Comparison of ENCODE assay signal across 21 cellular contexts in genomic region chr1:101365881-101366280, GRCh38.
A peak's percentile ranks its signal among the peaks of the same experiment; 100 is the strongest.
DNase-seq lines count a peak whose midpoint lies in the region; FAIRE-seq and TF ChIP-seq lines count a peak whose summit lies in the region.
"Had no signal": no experiment of that assay in that cellular context is flagged by ENCODE, and none has a peak within 500 bp of the region (broad histone marks: within the 10 kb centered on the region; RNA-seq: fewer than 3 reads in every experiment).

No MANE protein-coding gene starts in this region.

- H3K79me2 ChIP-seq in endothelial cell of umbilical vein (ENCODE audit: control insufficient read depth, insufficient read depth, low read length) (no peaks in the 10 kb centered on the region), osteoblast (ENCODE audit: insufficient read depth, low read length) (no peaks in the 10 kb centered on the region)

- H3K9me1 ChIP-seq in endothelial cell of umbilical vein (replicated peaks; ENCODE audit: control insufficient read depth, extremely low read depth, insufficient read depth, low read length): no peaks in the 10 kb centered on the region

- H3K27ac ChIP-seq in BLaER1 (no peak overlapping the region), KOPT-K1 (ENCODE audit: low read depth, low read length, poor library complexity, severe bottlenecking) (peak overlapping the region; percentile 82), endothelial cell of umbilical vein (ENCODE audit: insufficient read depth, low read depth, low read length) (no peak overlapping the region), osteoblast (ENCODE audit: low read depth, low read length) (peak overlapping the region; percentile 61), vagina (no peak overlapping the region)
- H3K27ac ChIP-seq: KMS-11 had no signal

- CTCF ChIA-PET in endothelial cell of umbilical vein (lab: Charles Lee): interaction anchor here (1.2 to 4.0 kb wide), 4 partner anchors 8 to 77 kb away, joined by 4 to 25 read pairs (median 14); no protein-coding TSS in a partner anchor

- dilution Hi-C loops in endothelial cell of umbilical vein (cut with MboI; ENCODE audit: extremely low pct_ligation_motif_present, low sequenced_read_pairs): no loop called here

- H3K4me3 ChIP-seq in BLaER1 (no peak overlapping the region), endothelial cell of umbilical vein (replicated peaks in 1 of 3; ENCODE audit: insufficient read depth in 1 of 3, low read depth in 1 of 3, low read length in 3 of 3) (no peak overlapping the region), osteoblast (ENCODE audit: insufficient read depth, low read length) (no peak overlapping the region), lower leg skin (ENCODE audit: low read depth, poor library complexity, severe bottlenecking) (no peak overlapping the region), vagina (no peak overlapping the region)
- H3K4me3 ChIP-seq: MG63 had no signal

- no peaks in the 10 kb centered on the region for H3K36me3 Mint-ChIP-seq in activated CD4-positive, alpha-beta T cell treated with anti-CD3 and anti-CD28 coated beads, Interleukin-2, amount 10 ng/mL, durations not matched to agents 24 days and 14 days (ENCODE audit: low read depth)
- H3K36me3 Mint-ChIP-seq: CD4-positive, alpha-beta memory T cell had no signal

- H3K27ac Mint-ChIP-seq in activated CD4-positive, alpha-beta T cell treated with anti-CD3 and anti-CD28 coated beads, Interleukin-2, amount 10 ng/mL, durations not matched to agents 24 days and 14 days: no peak overlapping the region

- H3K9me3 ChIP-seq in BLaER1 (peaks cover 40% of the 10 kb centered on the region), KOPT-K1 (ENCODE audit: insufficient read depth, low read length, poor library complexity, severe bottlenecking) (peaks cover 17% of the 10 kb centered on the region), endothelial cell of umbilical vein (replicated peaks; ENCODE audit: control insufficient read depth, insufficient read depth, low read length) (no peaks in the 10 kb centered on the region), osteoblast (ENCODE audit: low read depth, low read length) (no peaks in the 10 kb centered on the region), vagina (no peaks in the 10 kb centered on the region)
- H3K9me3 ChIP-seq: BE2C, MG63 had no signal

- FAIRE-seq in endothelial cell of umbilical vein (lab: Jason Lieb, UNC): no peak
- FAIRE-seq: D721Med, H54, HepG2 had no signal

- BruUV-seq in endothelial cell of umbilical vein (replicated peaks; lab: Mats Ljungman, UMichigan): no TSS peak

- intact Hi-C loops in endothelial cell of umbilical vein (cut with micrococcal nuclease): loop anchor here (2.0 kb wide), 1 partner anchor 45 kb away; no protein-coding TSS in a partner anchor
- intact Hi-C loops in activated CD4-positive, alpha-beta T cell treated with anti-CD3 and anti-CD28 coated beads, Interleukin-2, amount 10 ng/mL, durations not matched to agents 24 days and 14 days (cut with micrococcal nuclease): no loop called here
- intact Hi-C loops in lower leg skin (cut with DNase I; ENCODE audit: low total_unique reads): no loop called here
- intact Hi-C loops in vagina (cut with DNase I): no loop called here

- H3K36me3 ChIP-seq in BLaER1 (no peaks in the 10 kb centered on the region), KOPT-K1 (ENCODE audit: insufficient read depth, low read length) (no peaks in the 10 kb centered on the region), endothelial cell of umbilical vein (ENCODE audit: control insufficient read depth in 2 of 2, extremely low read depth in 1 of 2, insufficient read depth in 2 of 2, low read length in 2 of 2) (no peaks in the 10 kb centered on the region), osteoblast (ENCODE audit: insufficient read depth, low read length) (no peaks in the 10 kb centered on the region), vagina (no peaks in the 10 kb centered on the region)
- H3K36me3 ChIP-seq: BE2C, MG63 had no signal

- H3K27me3 Mint-ChIP-seq in activated CD4-positive, alpha-beta T cell treated with anti-CD3 and anti-CD28 coated beads, Interleukin-2, amount 10 ng/mL, durations not matched to agents 24 days and 14 days: peaks cover 17% of the 10 kb centered on the region
- H3K27me3 Mint-ChIP-seq: CD4-positive, alpha-beta memory T cell had no signal

- H3K4me1 Mint-ChIP-seq in activated CD4-positive, alpha-beta T cell treated with anti-CD3 and anti-CD28 coated beads, Interleukin-2, amount 10 ng/mL, durations not matched to agents 24 days and 14 days: peaks cover 4% of the 10 kb centered on the region

- H3K27me3 ChIP-seq in BLaER1: no peaks in the 10 kb centered on the region
- no peaks in the 10 kb centered on the region for H3K27me3 ChIP-seq in endothelial cell of umbilical vein (ENCODE audit: control insufficient read depth in 2 of 2, insufficient read depth in 2 of 2, low read length in 2 of 2)
- H3K27me3 ChIP-seq in osteoblast (ENCODE audit: insufficient read depth, low read length): no peaks in the 10 kb centered on the region
- H3K27me3 ChIP-seq in vagina: no peaks in the 10 kb centered on the region
- H3K27me3 ChIP-seq: BE2C, MG63 had no signal

- H3K4me3 Mint-ChIP-seq in activated CD4-positive, alpha-beta T cell treated with anti-CD3 and anti-CD28 coated beads, Interleukin-2, amount 10 ng/mL, durations not matched to agents 24 days and 14 days: no peak overlapping the region
- H3K4me3 Mint-ChIP-seq: CD4-positive, alpha-beta memory T cell had no signal

- H3K4me1 ChIP-seq in BLaER1 (peaks cover 7% of the 10 kb centered on the region), endothelial cell of umbilical vein (ENCODE audit: control insufficient read depth, extremely low read depth, insufficient read depth, low read length) (peaks cover 16% of the 10 kb centered on the region), osteoblast (ENCODE audit: insufficient read depth, low read length) (peaks cover 22% of the 10 kb centered on the region), vagina (peaks cover 7% of the 10 kb centered on the region)

- H3K4me2 ChIP-seq in BLaER1 (peak overlapping the region; percentile 3; the same call in 1 of the 2 replicates), endothelial cell of umbilical vein (ENCODE audit: insufficient read depth, low read length) (peak overlapping the region; percentile 10), osteoblast (ENCODE audit: insufficient read depth, low read length) (peak overlapping the region; percentile 32)
- H3K4me2 ChIP-seq: KMS-11 had no signal

- no peaks in the 10 kb centered on the region for H4K20me1 ChIP-seq in BLaER1
- no peaks in the 10 kb centered on the region for H4K20me1 ChIP-seq in endothelial cell of umbilical vein (replicated peaks; ENCODE audit: control insufficient read depth, extremely low read depth, insufficient read depth, low read length)
- no peaks in the 10 kb centered on the region for H4K20me1 ChIP-seq in osteoblast (ENCODE audit: insufficient read depth, low read length)

- 83 to 88% methylated on average over 2 of the region's 2 CpGs for WGBS in lower leg skin, 2 donors

- no peak for TF ChIP-seq POLR2A in endothelial cell of umbilical vein (IDR thresholded peaks at IDR 0.05; ENCODE audit: low read depth, low read length)
- TF ChIP-seq POLR2A in lower leg skin (IDR thresholded peaks at IDR 0.05): no peak
- TF ChIP-seq POLR2A in vagina (IDR thresholded peaks at IDR 0.05): no peak

- H3K9ac ChIP-seq in BLaER1: no peak overlapping the region
- H3K9ac ChIP-seq in endothelial cell of umbilical vein (replicated peaks; ENCODE audit: extremely low read depth, insufficient read depth, low read length): no peak overlapping the region
- H3K9ac ChIP-seq: KMS-11 had no signal

- no peak for DNase-seq in endothelial cell of umbilical vein (ENCODE audit: low read depth, low spot score)
- DNase-seq in osteoblast (ENCODE audit: insufficient read length, low spot score, missing footprints): peak; percentile 48
- DNase-seq in activated CD4-positive, alpha-beta T cell treated with anti-CD3 and anti-CD28 coated beads, Interleukin-2, amount 10 ng/mL, durations not matched to agents 24 days and 14 days: no peak
- DNase-seq in foreskin melanocyte: no peak
- DNase-seq in lower leg skin (ENCODE audit: low spot score in 2 of 2): no peak
- DNase-seq in vagina (ENCODE audit: extremely low spot score in 2 of 2): no peak
- DNase-seq: 8988T; BE2C; CD4-positive, alpha-beta memory T cell; DMS79 treated with DMSO at 0.1 percent for 48 hours; GDM1; NCI-H1092 treated with DMSO at 0.1 percent for 48 hours; NCI-H1694; NCI-H510A treated with DMSO at 0.1 percent for 48 hours had no signal

- no peak for TF ChIP-seq CTCF in endothelial cell of umbilical vein (IDR thresholded peaks at IDR 0.05; ENCODE audit: extremely low read depth in 1 of 2, insufficient read depth in 1 of 2, low read depth in 1 of 2, low read length in 2 of 2)
- TF ChIP-seq CTCF in osteoblast (IDR thresholded peaks at IDR 0.05; ENCODE audit: extremely low read depth, low read depth, low read length): no peak
- TF ChIP-seq CTCF in lower leg skin (IDR thresholded peaks at IDR 0.05): no peak
- no peak for TF ChIP-seq CTCF in vagina (IDR thresholded peaks at IDR 0.05)

- POLR2A ChIA-PET in endothelial cell of umbilical vein (lab: Charles Lee): no interaction called here

- H3K9me3 Mint-ChIP-seq in activated CD4-positive, alpha-beta T cell treated with anti-CD3 and anti-CD28 coated beads, Interleukin-2, amount 10 ng/mL, durations not matched to agents 24 days and 14 days: peaks cover 4% of the 10 kb centered on the region
- H3K9me3 Mint-ChIP-seq: CD4-positive, alpha-beta memory T cell had no signal

- H2AFZ ChIP-seq in endothelial cell of umbilical vein (ENCODE audit: low read depth, low read length) (no peak overlapping the region), osteoblast (ENCODE audit: low read length) (no peak overlapping the region)

TF ChIP-seq in endothelial cell of umbilical vein, 7 proteins besides CTCF, POLR2A, EP300 and RAD21:
- TF ChIP-seq MAX (IDR thresholded peaks at IDR 0.05; ENCODE audit: insufficient read depth, insufficient read length): no peak
- no peak for TF ChIP-seq POLR2AphosphoS5 (IDR thresholded peaks at IDR 0.05; ENCODE audit: insufficient read depth, low read depth, low read length)

Comparison
In these comparisons a context has a peak if more than half of its experiments do, and no peak if none do; other contexts are left out.
1. H3K27ac ChIP-seq: peak in KOPT-K1 (single experiment) and osteoblast (single experiment); none in BLaER1 (single experiment), endothelial cell of umbilical vein (single experiment) and vagina (single experiment).
2. Peak in every context shown above with its lines, with median percentiles within 50 percentile points of each other: H3K4me2 ChIP-seq.